ENCODE assay signal across 1 cellular context in the genomic region with DNA sequence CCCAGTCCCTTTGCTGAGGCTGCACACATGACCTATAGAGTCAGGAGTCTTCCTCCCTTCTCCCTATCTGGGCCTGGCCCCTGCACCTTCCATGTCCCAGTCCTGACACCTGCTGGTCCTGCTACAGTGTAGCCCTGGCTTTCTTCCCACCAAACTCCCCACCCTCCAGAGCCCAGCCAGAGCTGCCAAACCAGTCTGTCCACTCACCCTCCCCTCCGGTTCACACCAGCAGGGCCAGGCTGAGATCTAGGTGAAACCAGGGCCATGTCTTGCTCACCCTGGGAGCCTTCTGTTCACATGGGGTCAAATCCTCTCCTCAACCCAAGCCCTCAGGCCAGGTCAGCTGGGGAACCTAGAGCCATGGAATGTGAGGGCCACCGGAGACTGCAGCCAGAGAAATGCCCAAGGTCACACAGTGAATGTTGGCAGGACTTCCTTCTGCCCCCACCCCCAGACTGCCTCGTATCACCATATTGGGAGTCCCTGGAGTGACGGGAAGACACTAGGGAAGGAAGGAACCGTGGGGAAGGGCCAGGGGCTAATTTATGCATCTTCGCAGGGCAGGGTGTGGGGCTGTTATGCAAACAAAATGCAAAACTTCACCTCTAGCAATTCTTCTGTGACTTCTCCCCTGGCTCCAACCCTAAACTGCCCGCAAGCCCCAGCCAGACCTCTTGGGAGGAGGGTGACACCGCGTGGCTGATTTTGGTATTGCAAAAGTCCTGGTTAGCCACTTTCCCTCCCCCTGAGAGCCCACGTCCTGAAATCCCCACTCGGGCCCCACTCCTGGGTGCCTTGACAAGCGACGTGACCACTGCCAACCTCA.
A peak's percentile ranks its signal among the peaks of the same experiment; 100 is the strongest.
TF ChIP-seq lines count a peak whose summit lies in the region.

No MANE protein-coding gene starts in this region.

TF ChIP-seq in HepG2, 621 proteins besides CTCF, POLR2A, EP300 and RAD21 (continued from another document and continues in another):
- TF ChIP-seq KIAA2018 (CRISPR knock-in tag; IDR thresholded peaks at IDR 0.05; ENCODE audit: borderline replicate concordance) (0 out of 2 replicates have a peak, but pooled peaks have one; percentile 44), NRL (CRISPR knock-in tag; IDR thresholded peaks at IDR 0.05; ENCODE audit: borderline replicate concordance) (no peak), TBL1XR1 (IDR thresholded peaks at IDR 0.05; ENCODE audit: borderline replicate concordance, low read length, partially characterized antibody) (peak; percentile 2), ZNF576 (CRISPR knock-in tag; IDR thresholded peaks at IDR 0.05) (0 out of 2 replicates have a peak, but pooled peaks have one; percentile 16), ZNF546 (CRISPR knock-in tag; conservative IDR thresholded peaks at IDR 0.05) (peak; percentile 22; the same call in 1 of the 2 replicates), ZBED4 (CRISPR knock-in tag; IDR thresholded peaks at IDR 0.05; ENCODE audit: borderline replicate concordance) (0 out of 2 replicates have a peak, but pooled peaks have one; percentile 29), CBX1 (IDR thresholded peaks at IDR 0.05; ENCODE audit: low read depth) (peak; percentile 23), HOXA3 (CRISPR knock-in tag; IDR thresholded peaks at IDR 0.05) (0 out of 2 replicates have a peak, but pooled peaks have one; percentile 19), ZNF33A (CRISPR knock-in tag; IDR thresholded peaks at IDR 0.05; ENCODE audit: borderline replicate concordance) (no peak), ATRX (CRISPR knock-in tag; IDR thresholded peaks at IDR 0.05; ENCODE audit: borderline replicate concordance) (no peak), ZNF251 (CRISPR knock-in tag; IDR thresholded peaks at IDR 0.05) (no peak)
- TF ChIP-seq, protein P1, sequence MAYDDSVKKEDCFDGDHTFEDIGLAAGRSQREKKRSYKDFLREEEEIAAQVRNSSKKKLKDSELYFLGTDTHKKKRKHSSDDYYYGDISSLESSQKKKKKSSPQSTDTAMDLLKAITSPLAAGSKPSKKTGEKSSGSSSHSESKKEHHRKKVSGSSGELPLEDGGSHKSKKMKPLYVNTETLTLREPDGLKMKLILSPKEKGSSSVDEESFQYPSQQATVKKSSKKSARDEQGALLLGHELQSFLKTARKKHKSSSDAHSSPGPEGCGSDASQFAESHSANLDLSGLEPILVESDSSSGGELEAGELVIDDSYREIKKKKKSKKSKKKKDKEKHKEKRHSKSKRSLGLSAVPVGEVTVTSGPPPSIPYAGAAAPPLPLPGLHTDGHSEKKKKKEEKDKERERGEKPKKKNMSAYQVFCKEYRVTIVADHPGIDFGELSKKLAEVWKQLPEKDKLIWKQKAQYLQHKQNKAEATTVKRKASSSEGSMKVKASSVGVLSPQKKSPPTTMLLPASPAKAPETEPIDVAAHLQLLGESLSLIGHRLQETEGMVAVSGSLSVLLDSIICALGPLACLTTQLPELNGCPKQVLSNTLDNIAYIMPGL (CRISPR knock-in tag; IDR thresholded peaks at IDR 0.05; ENCODE audit: borderline replicate concordance in 1 of 2, low read depth in 1 of 2): peak in 1 of 2 experiments; percentile 54; a peak in 3 of 4 replicates
- TF ChIP-seq, protein P2, sequence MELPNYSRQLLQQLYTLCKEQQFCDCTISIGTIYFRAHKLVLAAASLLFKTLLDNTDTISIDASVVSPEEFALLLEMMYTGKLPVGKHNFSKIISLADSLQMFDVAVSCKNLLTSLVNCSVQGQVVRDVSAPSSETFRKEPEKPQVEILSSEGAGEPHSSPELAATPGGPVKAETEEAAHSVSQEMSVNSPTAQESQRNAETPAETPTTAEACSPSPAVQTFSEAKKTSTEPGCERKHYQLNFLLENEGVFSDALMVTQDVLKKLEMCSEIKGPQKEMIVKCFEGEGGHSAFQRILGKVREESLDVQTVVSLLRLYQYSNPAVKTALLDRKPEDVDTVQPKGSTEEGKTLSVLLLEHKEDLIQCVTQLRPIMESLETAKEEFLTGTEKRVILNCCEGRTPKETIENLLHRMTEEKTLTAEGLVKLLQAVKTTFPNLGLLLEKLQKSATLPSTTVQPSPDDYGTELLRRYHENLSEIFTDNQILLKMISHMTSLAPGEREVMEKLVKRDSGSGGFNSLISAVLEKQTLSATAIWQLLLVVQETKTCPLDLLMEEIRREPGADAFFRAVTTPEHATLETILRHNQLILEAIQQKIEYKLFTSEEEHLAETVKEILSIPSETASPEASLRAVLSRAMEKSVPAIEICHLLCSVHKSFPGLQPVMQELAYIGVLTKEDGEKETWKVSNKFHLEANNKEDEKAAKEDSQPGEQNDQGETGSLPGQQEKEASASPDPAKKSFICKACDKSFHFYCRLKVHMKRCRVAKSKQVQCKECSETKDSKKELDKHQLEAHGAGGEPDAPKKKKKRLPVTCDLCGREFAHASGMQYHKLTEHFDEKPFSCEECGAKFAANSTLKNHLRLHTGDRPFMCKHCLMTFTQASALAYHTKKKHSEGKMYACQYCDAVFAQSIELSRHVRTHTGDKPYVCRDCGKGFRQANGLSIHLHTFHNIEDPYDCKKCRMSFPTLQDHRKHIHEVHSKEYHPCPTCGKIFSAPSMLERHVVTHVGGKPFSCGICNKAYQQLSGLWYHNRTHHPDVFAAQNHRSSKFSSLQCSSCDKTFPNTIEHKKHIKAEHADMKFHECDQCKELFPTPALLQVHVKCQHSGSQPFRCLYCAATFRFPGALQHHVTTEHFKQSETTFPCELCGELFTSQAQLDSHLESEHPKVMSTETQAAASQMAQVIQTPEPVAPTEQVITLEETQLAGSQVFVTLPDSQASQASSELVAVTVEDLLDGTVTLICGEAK (IDR thresholded peaks at IDR 0.05): no peak
- TF ChIP-seq, protein P2 (CRISPR knock-in tag; IDR thresholded peaks at IDR 0.05): peak; percentile 36; the same call in 1 of the 2 replicates
- TF ChIP-seq, protein P3, sequence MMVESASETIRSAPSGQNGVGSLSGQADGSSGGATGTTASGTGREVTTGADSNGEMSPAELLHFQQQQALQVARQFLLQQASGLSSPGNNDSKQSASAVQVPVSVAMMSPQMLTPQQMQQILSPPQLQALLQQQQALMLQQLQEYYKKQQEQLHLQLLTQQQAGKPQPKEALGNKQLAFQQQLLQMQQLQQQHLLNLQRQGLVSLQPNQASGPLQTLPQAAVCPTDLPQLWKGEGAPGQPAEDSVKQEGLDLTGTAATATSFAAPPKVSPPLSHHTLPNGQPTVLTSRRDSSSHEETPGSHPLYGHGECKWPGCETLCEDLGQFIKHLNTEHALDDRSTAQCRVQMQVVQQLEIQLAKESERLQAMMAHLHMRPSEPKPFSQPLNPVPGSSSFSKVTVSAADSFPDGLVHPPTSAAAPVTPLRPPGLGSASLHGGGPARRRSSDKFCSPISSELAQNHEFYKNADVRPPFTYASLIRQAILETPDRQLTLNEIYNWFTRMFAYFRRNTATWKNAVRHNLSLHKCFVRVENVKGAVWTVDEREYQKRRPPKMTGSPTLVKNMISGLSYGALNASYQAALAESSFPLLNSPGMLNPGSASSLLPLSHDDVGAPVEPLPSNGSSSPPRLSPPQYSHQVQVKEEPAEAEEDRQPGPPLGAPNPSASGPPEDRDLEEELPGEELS (CRISPR knock-in tag; IDR thresholded peaks at IDR 0.05): no peak
